Comparison of ENCODE assay signal across 8 cellular contexts in genomic region chr2:11477994-11478393, GRCh38. TPM values are rescaled to one million over a fixed set of nuclear protein-coding genes. Genes with fewer than 3 reads are reported as not detected.
DNase-seq lines count a peak whose midpoint lies in the region; ATAC-seq and TF ChIP-seq lines count a peak whose summit lies in the region.

No MANE protein-coding gene starts in this region.

- intact Hi-C loops in tibial artery (cut with DNase I; ENCODE audit: low total_unique reads) = loop anchor here (5.0 kb wide), 1 partner anchor 104 kb away; no protein-coding TSS in a partner anchor

- H3K9ac ChIP-seq in KMS-11 = no peak overlapping the region

- H2AFZ ChIP-seq in KMS-11 (ENCODE audit: low read depth) (no peak overlapping the region), osteoblast (ENCODE audit: low read length) (no peak overlapping the region)

- H3K27me3 ChIP-seq in KMS-11 (ENCODE audit: insufficient read depth, low read depth) = no peaks in the 10 kb centered on the region
- peaks cover 80% of the 10 kb centered on the region for H3K27me3 ChIP-seq in foreskin keratinocyte
- peaks cover 57% of the 10 kb centered on the region for H3K27me3 ChIP-seq in osteoblast (ENCODE audit: insufficient read depth, low read length)
- peaks cover 0 to 33% of the 10 kb centered on the region in 2 donors for H3K27me3 ChIP-seq in tibial artery

- TF ChIP-seq CTCF in GM20000 (IDR thresholded peaks at IDR 0.05; ENCODE audit: extremely low read depth, missing control alignments) = peak; percentile 63
- peak; percentile 97 for TF ChIP-seq CTCF in KMS-11 (conservative IDR thresholded peaks at IDR 0.05; ENCODE audit: low read depth, low read length)
- peak; percentile 86 for TF ChIP-seq CTCF in foreskin keratinocyte (conservative IDR thresholded peaks at IDR 0.05)
- TF ChIP-seq CTCF in osteoblast (IDR thresholded peaks at IDR 0.05; ENCODE audit: extremely low read depth, low read depth, low read length) = peak; percentile 82
- peak; percentile 78 for TF ChIP-seq CTCF in tibial artery (IDR thresholded peaks at IDR 0.05)

- peaks cover 28% of the 10 kb centered on the region for H3K4me1 ChIP-seq in KMS-11 (ENCODE audit: low read depth, poor library complexity, severe bottlenecking)
- H3K4me1 ChIP-seq in foreskin keratinocyte = no peaks in the 10 kb centered on the region
- H3K4me1 ChIP-seq in osteoblast (ENCODE audit: insufficient read depth, low read length) = no peaks in the 10 kb centered on the region
- H3K4me1 ChIP-seq in tibial artery = peaks cover 0 to 10% (median 6%) of the 10 kb centered on the region in 4 donors

- H3K27ac ChIP-seq in KMS-11 (no peak overlapping the region), foreskin keratinocyte (no peak overlapping the region), osteoblast (ENCODE audit: low read depth, low read length) (no peak overlapping the region), tibial artery (no peak overlapping the region)

- H3K36me3 ChIP-seq in KMS-11 (ENCODE audit: insufficient read depth) = no peaks in the 10 kb centered on the region
- no peaks in the 10 kb centered on the region for H3K36me3 ChIP-seq in osteoblast (ENCODE audit: insufficient read depth, low read length)
- H3K36me3 ChIP-seq in tibial artery = no peaks in the 10 kb centered on the region

- H3K79me2 ChIP-seq in KMS-11 (ENCODE audit: insufficient read depth, low read depth) = no peaks in the 10 kb centered on the region
- H3K79me2 ChIP-seq in osteoblast (ENCODE audit: insufficient read depth, low read length) = no peaks in the 10 kb centered on the region

- H3K9me3 ChIP-seq in osteoblast (ENCODE audit: low read depth, low read length) (no peaks in the 10 kb centered on the region), tibial artery (no peaks in the 10 kb centered on the region)

- no peak overlapping the region for H3K4me2 ChIP-seq in KMS-11
- no peak overlapping the region for H3K4me2 ChIP-seq in osteoblast (ENCODE audit: insufficient read depth, low read length)

- H3K4me3 ChIP-seq in KMS-11 (IDR thresholded peaks at IDR 0.05; ENCODE audit: insufficient read depth, low read depth, low read length) (no peak overlapping the region), osteoblast (ENCODE audit: insufficient read depth, low read length) (no peak overlapping the region), tibial artery (no peak overlapping the region)

- ATAC-seq in foreskin keratinocyte = peak; percentile 75

- DNase-seq in COR-L47 (lab: John Stamatoyannopoulos, UW) (peak; percentile 90), GM20000 (ENCODE audit: low spot score) (peak; percentile 82), RPMI8226 (peak; percentile 90), foreskin keratinocyte (peak in 1 of 2 donors; percentile 54), osteoblast (ENCODE audit: insufficient read length, low spot score, missing footprints) (peak; percentile 83), tibial artery (peak; percentile 90 to 93)
- peak; percentile 76 for DNase-seq in activated T-helper 9 cell treated with anti-CD3 and anti-CD28 coated beads, Interleukin-2, amount 50 U/mL, for 16 hours (ENCODE audit: low read depth)

- H4K20me1 ChIP-seq in KMS-11 (ENCODE audit: insufficient read depth) = no peaks in the 10 kb centered on the region
- no peaks in the 10 kb centered on the region for H4K20me1 ChIP-seq in osteoblast (ENCODE audit: insufficient read depth, low read length)

RNA-seq across cellular contexts. Expression of gene E2F6, which starts 12.0 kb away (rescaled TPM):
- total RNA-seq in foreskin keratinocyte (12.5 and 12.7 TPM in 2 replicates), osteoblast (9.0 and 10.6 TPM in 2 replicates)
- polyA plus RNA-seq in foreskin keratinocyte = 8.5 and 9.6 TPM in 2 replicates

RNA-seq across cellular contexts. Expression of gene GREB1, which starts 55.9 kb away (rescaled TPM):
- 0.03 and 0.11 TPM in 2 replicates for total RNA-seq in foreskin keratinocyte
- 0.03 TPM in 1 of 2 replicates, not detected in the other for polyA plus RNA-seq in foreskin keratinocyte
- total RNA-seq in osteoblast = 1.1 and 1.2 TPM in 2 replicates
